Comparison of ENCODE assay signal across 8 cellular contexts in genomic region chr7:24290004-24290641, GRCh38. TPM values are rescaled to one million over a fixed set of nuclear protein-coding genes. Genes with fewer than 3 reads are reported as not detected.
DNase-seq lines count a peak whose midpoint lies in the region; ATAC-seq lines count a peak whose summit lies in the region.

No MANE protein-coding gene starts in this region.

- H3K36me3 ChIP-seq in aorta (ENCODE audit: control insufficient read depth in 1 of 2, insufficient read depth in 2 of 2, low read length in 1 of 2), result no peaks in the 10 kb centered on the region

- no peaks in the 10 kb centered on the region for H3K36me3 Mint-ChIP-seq in activated T-cell treated with anti-CD3 and anti-CD28 coated beads, Interleukin-2, amount 50 U/mL, for 4 hours (ENCODE audit: insufficient read depth)

- ATAC-seq in GM19467 (IDR thresholded peaks at IDR 0.05; ENCODE audit: unreplicated experiment), result peak; percentile 95
- ATAC-seq in HG03439 (IDR thresholded peaks at IDR 0.05; ENCODE audit: unreplicated experiment), result peak; percentile 98
- ATAC-seq in activated T-cell treated with anti-CD3 and anti-CD28 coated beads, Interleukin-2, amount 50 U/mL, for 4 hours, result peak; percentile 95
- no peak for ATAC-seq in aorta (ENCODE audit: low FRiP score)

- H3K4me1 Mint-ChIP-seq in activated T-cell treated with anti-CD3 and anti-CD28 coated beads, Interleukin-2, amount 50 U/mL, for 4 hours (ENCODE audit: low read depth), result peaks cover 12% of the 10 kb centered on the region

- H3K27ac ChIP-seq in aorta (ENCODE audit: low read depth in 1 of 2, low read length in 2 of 2), result no peak overlapping the region

- intact Hi-C loops in aorta (cut with DNase I), result loop anchor here (2.0 to 10.0 kb wide), 2 partner anchors 305 to 375 kb away; no protein-coding TSS in a partner anchor

- H3K4me3 ChIP-seq in aorta (ENCODE audit: low read length in 2 of 2), result no peak overlapping the region

- H3K27me3 ChIP-seq in aorta (ENCODE audit: control insufficient read depth in 1 of 2, insufficient read depth in 2 of 2, low read length in 1 of 2), result no peaks in the 10 kb centered on the region

- WGBS in aorta, 2 donors, result 23 to 27% methylated on average over 5 of the region's 5 CpGs

- H3K27me3 Mint-ChIP-seq in activated T-cell treated with anti-CD3 and anti-CD28 coated beads, Interleukin-2, amount 50 U/mL, for 4 hours (ENCODE audit: low read depth), result peaks cover 44% of the 10 kb centered on the region

- DNase-seq in ELF-1 (ENCODE audit: low read depth, low spot score) (peak; percentile 72), NCI-H82 (lab: John Stamatoyannopoulos, UW) (peak; percentile 77), hepatic stellate cell (ENCODE audit: low spot score) (peak; percentile 9), aorta (no peak)
- peak; percentile 11 for DNase-seq in activated T-cell treated with anti-CD3 and anti-CD28 coated beads, Interleukin-2, amount 50 U/mL, for 4 hours
- DNase-seq in stimulated activated CD4-positive, alpha-beta T cell treated with anti-CD3 and anti-CD28 coated beads, Interleukin-2, amount 100 ng/mL, for 4 hours (ENCODE audit: low read depth), result peak; percentile 41

- H3K9me3 ChIP-seq in aorta (ENCODE audit: control insufficient read depth, low read length), result no peaks in the 10 kb centered on the region

- H3K4me1 ChIP-seq in aorta (ENCODE audit: control insufficient read depth in 1 of 2, insufficient read depth in 2 of 2, low read length in 2 of 2), result no peaks in the 10 kb centered on the region

- H3K9me3 Mint-ChIP-seq in activated T-cell treated with anti-CD3 and anti-CD28 coated beads, Interleukin-2, amount 50 U/mL, for 4 hours, result no peaks in the 10 kb centered on the region

- H3K4me3 Mint-ChIP-seq in activated T-cell treated with anti-CD3 and anti-CD28 coated beads, Interleukin-2, amount 50 U/mL, for 4 hours, result no peak overlapping the region

RNA-seq across cellular contexts. Expression of gene NPY, which starts 6.1 kb away (rescaled TPM):
- not detected for total RNA-seq in activated T-cell treated with anti-CD3 and anti-CD28 coated beads, Interleukin-2, amount 50 U/mL, for 4 hours
- not detected for total RNA-seq in aorta
- not detected for polyA plus RNA-seq in aorta

Comparison
In these comparisons a context has a peak if more than half of its experiments do, and no peak if none do; other contexts are left out.
1. DNase-seq: peak in ELF-1 (single experiment), NCI-H82 (single experiment), activated T-cell treated with anti-CD3 and anti-CD28 coated beads, Interleukin-2, amount 50 U/mL, for 4 hours (single experiment), hepatic stellate cell (single experiment) and stimulated activated CD4-positive, alpha-beta T cell treated with anti-CD3 and anti-CD28 coated beads, Interleukin-2, amount 100 ng/mL, for 4 hours (single experiment); none in aorta (0 of 2).